20 cellular contexts compared by ENCODE assay signal in the genomic region with DNA sequence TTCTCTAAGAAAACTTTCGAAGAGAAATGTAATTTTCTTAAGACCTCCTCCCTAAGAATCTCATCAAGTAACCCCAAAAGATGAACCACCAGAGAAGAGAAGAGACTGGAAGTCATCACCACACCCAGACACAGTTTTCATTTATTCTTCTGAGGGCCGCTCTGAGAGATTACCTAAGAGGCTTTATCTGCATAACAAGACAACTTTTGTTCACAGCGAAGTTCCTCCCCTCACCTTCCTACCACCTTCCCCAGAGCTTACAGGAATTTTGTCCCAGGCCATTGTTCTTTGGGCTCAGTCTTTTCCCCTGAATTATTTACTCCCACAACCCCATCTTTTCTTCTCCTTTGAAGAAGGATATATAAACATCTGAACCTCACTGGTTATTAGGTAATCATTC.
A peak's percentile ranks its signal among the peaks of the same experiment; 100 is the strongest.
DNase-seq lines count a peak whose midpoint lies in the region; ATAC-seq and TF ChIP-seq lines count a peak whose summit lies in the region.
"Had no signal": no experiment of that assay in that cellular context is flagged by ENCODE, and none has a peak within 500 bp of the region (broad histone marks: within the 10 kb centered on the region; RNA-seq: fewer than 3 reads in every experiment).

No MANE protein-coding gene starts in this region.

- H3K4me2 ChIP-seq in H9 (ENCODE audit: insufficient read depth, insufficient read length, low read length) = no peak overlapping the region
- no peak overlapping the region for H3K4me2 ChIP-seq in parathyroid adenoma (ENCODE audit: low read length)
- H3K4me2 ChIP-seq: A549, KMS-11 had no signal

- peaks cover 0 to 4% of the 10 kb centered on the region in 2 experiments; a peak in 1 of 5 replicates for H3K9me3 Mint-ChIP-seq in H9
- H3K9me3 Mint-ChIP-seq: CD4-positive, alpha-beta memory T cell had no signal

- H3K4me3 ChIP-seq in ectodermal cell (ENCODE audit: insufficient read depth, low read depth, low read length) (no peak overlapping the region), iPS-20b (ENCODE audit: low read length) (peak overlapping the region; percentile 6; the same call in 1 of the 2 replicates), parathyroid adenoma (ENCODE audit: low read depth, low read length) (no peak overlapping the region)
- H3K4me3 ChIP-seq: A549, GM23248 had no signal

- H2AFZ ChIP-seq in H9 (ENCODE audit: low read length) (no peak overlapping the region), parathyroid adenoma (peak overlapping the region; percentile 45)
- H2AFZ ChIP-seq: GM23248 had no signal

- H3K23me2 ChIP-seq in H9 (ENCODE audit: insufficient read length, low read depth, low read length, poor library complexity, severe bottlenecking) = no peaks in the 10 kb centered on the region

- H2BK15ac ChIP-seq in H9 (ENCODE audit: low read depth, low read length) = no peak overlapping the region

- H3K27me3 Mint-ChIP-seq in H9 (ENCODE audit: low read depth) = no peaks in the 10 kb centered on the region; the same call in 1 of the 2 replicates

- ATAC-seq in GM18858 (IDR thresholded peaks at IDR 0.05; ENCODE audit: unreplicated experiment) (no peak), HG03442 (IDR thresholded peaks at IDR 0.05; ENCODE audit: unreplicated experiment) (no peak)
- ATAC-seq: A549, HepG2 had no signal

- no peak overlapping the region for H3K18ac ChIP-seq in H9 (ENCODE audit: insufficient read length, low read depth, low read length)

- H2BK120ac ChIP-seq in H9 (ENCODE audit: low read depth, low read length, poor library complexity, severe bottlenecking) = no peak overlapping the region

- H3K4me1 ChIP-seq in H9 (ENCODE audit: insufficient read depth, low read length) (0 out of 2 replicates have a peak, but pooled peaks cover 2% of the 10 kb centered on the region), ectodermal cell (ENCODE audit: control insufficient read depth, insufficient read depth, low read length) (no peaks in the 10 kb centered on the region), iPS-20b (ENCODE audit: insufficient read depth, low read length) (peaks cover 7% of the 10 kb centered on the region; the same call in 1 of the 2 replicates), parathyroid adenoma (peaks cover 4% of the 10 kb centered on the region)
- H3K4me1 ChIP-seq: A549, BE2C had no signal

- H3K79me1 ChIP-seq in H9 (ENCODE audit: insufficient read depth, low read depth, low read length, poor library complexity, severe bottlenecking) = no peaks in the 10 kb centered on the region

- no peak overlapping the region for H3K4ac ChIP-seq in H9 (ENCODE audit: low read depth, low read length)

- H3K4me1 Mint-ChIP-seq in H9 = peaks cover 22 to 25% of the 10 kb centered on the region in 2 experiments
- H3K4me1 Mint-ChIP-seq: CD4-positive, alpha-beta memory T cell had no signal

- peak overlapping the region in 1 of 2 experiments; percentile 29; a peak in 2 of 5 replicates for H3K4me3 Mint-ChIP-seq in H9
- H3K4me3 Mint-ChIP-seq: CD4-positive, alpha-beta memory T cell; HFFc6 had no signal

- H3K27ac ChIP-seq in H9 (ENCODE audit: insufficient read length, low read depth, low read length) = no peak overlapping the region
- H3K27ac ChIP-seq in ectodermal cell (ENCODE audit: insufficient read depth, low read depth, low read length, poor library complexity, severe bottlenecking) = peak overlapping the region; percentile 12
- no peak overlapping the region for H3K27ac ChIP-seq in iPS-20b (ENCODE audit: low read length)
- peak overlapping the region; percentile 62 for H3K27ac ChIP-seq in parathyroid adenoma
- H3K27ac ChIP-seq: A549, C4-2B, GM23248, KMS-11 had no signal

- H4K20me1 ChIP-seq in H9 (ENCODE audit: control insufficient read depth, insufficient read depth, insufficient read length) = no peaks in the 10 kb centered on the region

- no peak overlapping the region for H4K5ac ChIP-seq in H9 (ENCODE audit: insufficient read length, low read depth, low read length)

- no peak overlapping the region for H3K56ac ChIP-seq in H9 (ENCODE audit: insufficient read length, low read depth, low read length)

- H3K9me3 ChIP-seq in H9 (ENCODE audit: control insufficient read depth, low read depth, low read length) (no peaks in the 10 kb centered on the region), ectodermal cell (ENCODE audit: control insufficient read depth, low read length) (no peaks in the 10 kb centered on the region), iPS-20b (ENCODE audit: insufficient read depth, low read depth, low read length) (no peaks in the 10 kb centered on the region), parathyroid adenoma (ENCODE audit: control insufficient read depth, low read length) (no peaks in the 10 kb centered on the region)
- H3K9me3 ChIP-seq: A549, BE2C had no signal

- H2BK12ac ChIP-seq in H9 (ENCODE audit: insufficient read length, low read depth, low read length) = no peak overlapping the region

- H3K9ac ChIP-seq in H9 (ENCODE audit: extremely low read depth, insufficient read length, low read length) (no peak overlapping the region), iPS-20b (ENCODE audit: low read depth, low read length) (no peak overlapping the region), parathyroid adenoma (no peak overlapping the region)
- H3K9ac ChIP-seq: GM23248, KMS-11 had no signal

- H2BK5ac ChIP-seq in H9 (ENCODE audit: insufficient read length, low read length) = no peak overlapping the region

- no peak overlapping the region for H3K14ac ChIP-seq in H9 (ENCODE audit: insufficient read depth, low read length)

- H3K36me3 ChIP-seq in ectodermal cell (ENCODE audit: control insufficient read depth, insufficient read depth, low read length) (no peaks in the 10 kb centered on the region), iPS-20b (ENCODE audit: insufficient read depth, low read depth, low read length) (no peaks in the 10 kb centered on the region), parathyroid adenoma (ENCODE audit: control insufficient read depth, insufficient read depth, low read length) (no peaks in the 10 kb centered on the region)
- H3K36me3 ChIP-seq: BE2C had no signal

- H3T11ph ChIP-seq in H9 (ENCODE audit: low read length) = no peak overlapping the region

- TF ChIP-seq CTCF in H9 (conservative IDR thresholded peaks at IDR 0.05) (no peak), parathyroid adenoma (IDR thresholded peaks at IDR 0.05) (no peak)

- H3K27ac Mint-ChIP-seq in H9 = peak overlapping the region; percentile 88 to 98 (median 90)
- H3K27ac Mint-ChIP-seq: CD4-positive, alpha-beta memory T cell; HFFc6 had no signal

- H3K79me2 ChIP-seq in H9 (ENCODE audit: insufficient read depth, low read length) = no peaks in the 10 kb centered on the region
- H3K79me2 ChIP-seq in parathyroid adenoma = no peaks in the 10 kb centered on the region

- no peak overlapping the region for H3K23ac ChIP-seq in H9 (ENCODE audit: insufficient read length, low read depth, low read length)

- H3K36me3 Mint-ChIP-seq in H9 (ENCODE audit: insufficient read depth in 1 of 3, low read depth in 3 of 3) = no peaks in the 10 kb centered on the region; a peak in 2 of 7 replicates
- H3K36me3 Mint-ChIP-seq: CD4-positive, alpha-beta memory T cell had no signal

- no peak overlapping the region for H4K8ac ChIP-seq in H9 (replicated peaks; ENCODE audit: insufficient read length, low read depth, low read length)

- H2BK20ac ChIP-seq in H9 (ENCODE audit: low read depth, low read length, poor library complexity, severe bottlenecking) = no peak overlapping the region

- H3K27me3 ChIP-seq in H9 (ENCODE audit: insufficient read depth, low read length) (no peaks in the 10 kb centered on the region), ectodermal cell (ENCODE audit: control insufficient read depth, insufficient read depth, low read length, poor library complexity, severe bottlenecking) (no peaks in the 10 kb centered on the region), iPS-20b (ENCODE audit: insufficient read depth, low read length) (no peaks in the 10 kb centered on the region), parathyroid adenoma (ENCODE audit: control insufficient read depth, insufficient read depth, low read length) (no peaks in the 10 kb centered on the region)
- H3K27me3 ChIP-seq: BE2C had no signal

- H2AK5ac ChIP-seq in H9 (ENCODE audit: insufficient read length, low read length) = no peak overlapping the region

- peak; percentile 43 for DNase-seq in H9
- DNase-seq in NCI-H1417 treated with DMSO at 0.1 percent for 48 hours (lab: John Stamatoyannopoulos, UW) = no peak
- DNase-seq: BE2C; CD4-positive, alpha-beta memory T cell; COR-L47; DMS153; DND-41; GF-D8; GM23248; HCEC 1CT; HFFc6 had no signal

- H4K91ac ChIP-seq in H9 (ENCODE audit: insufficient read length, low read depth, low read length) = no peak overlapping the region

- WGBS in H9 (ENCODE audit: extremely low coverage, insufficient read length, low lambda C conversion rate) = no CpG with 5 or more reads among the region's 3 CpGs
- WGBS in ectodermal cell, 2 experiments = 44 to 56% methylated on average over 3 of the region's 3 CpGs

Comparison
In these comparisons a context has a peak if more than half of its experiments do, and no peak if none do; other contexts are left out.
1. H3K27ac ChIP-seq: peak in ectodermal cell (single experiment) and parathyroid adenoma (single experiment); none in H9 (single experiment) and iPS-20b (single experiment).